ENCODE assay signal across 14 cellular contexts in the genomic region with DNA sequence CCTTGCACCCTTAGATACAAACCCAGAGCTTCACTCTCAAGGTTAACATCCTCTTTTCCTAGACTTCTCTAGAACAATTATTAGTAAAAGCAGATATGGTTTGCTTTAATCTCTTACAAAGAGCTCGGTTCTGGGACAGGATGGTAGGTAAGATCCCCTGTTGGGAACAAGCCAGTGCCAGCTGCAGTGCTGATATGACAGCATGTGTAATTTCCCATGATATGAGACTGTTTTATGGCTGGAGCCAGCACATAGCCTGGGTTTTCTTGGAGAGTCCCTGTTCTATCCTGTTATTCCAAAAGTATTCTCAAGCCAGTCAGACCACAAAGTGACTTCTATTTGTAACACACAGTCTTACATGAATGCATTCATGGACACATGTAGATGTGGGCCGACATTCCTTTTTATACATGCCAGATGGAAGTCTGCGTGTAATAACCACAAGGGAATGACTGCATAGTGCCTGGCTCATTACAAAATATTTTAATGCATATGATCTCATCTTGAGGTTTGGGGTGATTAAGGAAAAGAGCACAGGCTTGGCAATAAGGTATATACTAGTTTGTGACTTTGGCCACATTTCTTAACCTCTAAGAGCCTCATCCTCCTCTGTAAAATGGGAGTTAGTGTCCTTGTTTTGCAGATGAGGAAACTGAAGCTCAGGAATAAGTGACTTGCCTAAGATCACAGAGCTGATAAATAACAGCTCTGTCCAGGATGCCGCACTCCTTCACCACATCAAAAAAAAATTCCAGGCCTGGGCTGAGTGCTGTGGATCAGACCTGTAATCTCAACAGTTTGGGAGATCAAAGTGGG. TPM values are rescaled to one million over a fixed set of nuclear protein-coding genes. Genes with fewer than 3 reads are reported as not detected.
A peak's percentile ranks its signal among the peaks of the same experiment; 100 is the strongest.
DNase-seq lines count a peak whose midpoint lies in the region; ATAC-seq and TF ChIP-seq lines count a peak whose summit lies in the region.
"Had no signal": no experiment of that assay in that cellular context is flagged by ENCODE, and none has a peak within 500 bp of the region (broad histone marks: within the 10 kb centered on the region; RNA-seq: fewer than 3 reads in every experiment).

No MANE protein-coding gene starts in this region.

- no peak overlapping the region for H3K4me3 ChIP-seq in brain microvascular endothelial cell (ENCODE audit: low read depth, low read length)
- no peak overlapping the region for H3K4me3 ChIP-seq in left lung
- H3K4me3 ChIP-seq: upper lobe of left lung had no signal

- no peaks in the 10 kb centered on the region for H3K9me3 ChIP-seq in left lung
- H3K9me3 ChIP-seq: neutrophil, upper lobe of left lung had no signal

- in situ Hi-C loops in ACHN (cut with HindIII; ENCODE audit: low pct_ligation_motif_present, low pct_unique_long_range_greater_than_20kb, low sequenced_read_pairs): no loop called here
- in situ Hi-C loops in brain microvascular endothelial cell (cut with HindIII; ENCODE audit: low pct_ligation_motif_present, low sequenced_read_pairs): no loop called here

- TF ChIP-seq CTCF in brain microvascular endothelial cell (IDR thresholded peaks at IDR 0.05; ENCODE audit: low read depth, low read length, missing control alignments) (no peak), left lung (IDR thresholded peaks at IDR 0.05) (no peak)

- H3K27ac ChIP-seq in brain microvascular endothelial cell: peak overlapping the region; percentile 24
- peak overlapping the region in 1 of 2 donors; percentile 54 for H3K27ac ChIP-seq in left lung
- H3K27ac ChIP-seq: C4-2B, neutrophil had no signal

- DNase-seq in ACHN (peak; percentile 74), LoVo (ENCODE audit: low spot score) (peak; percentile 14), brain microvascular endothelial cell (peak; percentile 87), left lung (no peak), activated T-cell treated with anti-CD3 and anti-CD28 coated beads for 4 hours (no peak), foreskin melanocyte (no peak)
- no peak for DNase-seq in effector CD8-positive, alpha-beta T cell (lab: John Stamatoyannopoulos, UW)
- DNase-seq: caudate nucleus, Karpas-422, NCI-H524 treated with DMSO at 0.1 percent for 48 hours, upper lobe of left lung had no signal

- intact Hi-C loops in left lung (cut with DNase I): no loop called here

- peaks cover 0 to 12% of the 10 kb centered on the region in 2 donors for H3K4me1 ChIP-seq in left lung

- ATAC-seq in left lung (peak; percentile 33), HG02852 (IDR thresholded peaks at IDR 0.05; ENCODE audit: unreplicated experiment) (no peak)

- H3K36me3 ChIP-seq in brain microvascular endothelial cell (replicated peaks) (no peaks in the 10 kb centered on the region), left lung (no peaks in the 10 kb centered on the region)
- H3K36me3 ChIP-seq: neutrophil, upper lobe of left lung had no signal

- H3K27me3 ChIP-seq in brain microvascular endothelial cell (replicated peaks) (no peaks in the 10 kb centered on the region), left lung (peaks cover 0 to 3% of the 10 kb centered on the region in 2 donors)
- H3K27me3 ChIP-seq: neutrophil, upper lobe of left lung had no signal

RNA-seq across cellular contexts. Expression of a gene that starts 21.8 kb away (rescaled TPM):
- total RNA-seq in left lung: 10 to 100 TPM; 20.4 to 22.5 TPM

Comparison
In these comparisons a context has a peak if more than half of its experiments do, and no peak if none do; other contexts are left out.
1. DNase-seq: peak in ACHN (single experiment), LoVo (single experiment) and brain microvascular endothelial cell (single experiment); none in left lung (0 of 2), effector CD8-positive, alpha-beta T cell (single experiment), activated T-cell treated with anti-CD3 and anti-CD28 coated beads for 4 hours (single experiment) and foreskin melanocyte (single experiment).